Comparison of ENCODE assay signal across 1 cellular context in the genomic region with DNA sequence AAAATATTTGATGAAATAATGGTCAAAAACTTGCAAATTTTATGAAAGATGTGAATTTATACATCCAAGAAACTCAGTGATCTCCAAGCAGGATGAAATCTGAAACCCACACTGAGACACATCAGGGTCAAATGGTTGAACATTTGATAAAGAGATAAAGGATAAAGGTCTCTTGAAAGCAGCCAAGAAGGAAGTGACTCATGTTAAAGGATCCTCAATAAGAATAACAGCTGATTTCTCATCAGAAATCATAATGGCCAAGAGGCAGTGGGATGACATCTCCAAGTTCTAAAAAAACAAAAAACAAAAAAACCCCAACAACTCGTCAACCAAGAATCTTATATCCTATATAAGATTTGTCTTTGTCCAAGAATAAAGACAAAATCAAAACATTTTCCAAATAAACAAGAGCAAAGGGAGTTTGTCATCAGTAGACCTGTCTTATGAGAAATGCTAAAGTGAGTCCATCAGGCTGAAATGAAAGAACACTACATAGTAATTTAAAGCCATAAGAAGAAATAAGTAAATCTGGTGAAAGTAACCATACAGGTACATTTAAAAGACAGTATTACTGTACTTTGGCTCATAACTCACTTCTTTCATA.
A peak's percentile ranks its signal among the peaks of the same experiment; 100 is the strongest.
TF ChIP-seq lines count a peak whose summit lies in the region.

No MANE protein-coding gene starts in this region.

TF ChIP-seq in K562, 482 proteins besides CTCF, POLR2A, EP300 and RAD21 (continued from another document and continues in another):
- TF ChIP-seq KLF6 (CRISPR knock-in tag; IDR thresholded peaks at IDR 0.05; ENCODE audit: borderline replicate concordance) (no peak), DIDO1 (tag; IDR thresholded peaks at IDR 0.05; ENCODE audit: low read depth) (no peak), ZC3H4 (CRISPR knock-in tag; IDR thresholded peaks at IDR 0.05; ENCODE audit: borderline replicate concordance) (no peak), ZNF551 (CRISPR knock-in tag; IDR thresholded peaks at IDR 0.05) (no peak), SMARCA4 (IDR thresholded peaks at IDR 0.05) (peak; percentile 64; the same call in 1 of the 2 replicates), ZNF699 (CRISPR knock-in tag; IDR thresholded peaks at IDR 0.05; ENCODE audit: insufficient replicate concordance) (no peak), CBFA2T3 (IDR thresholded peaks at IDR 0.05) (0 out of 2 replicates have a peak, but pooled peaks have one; percentile 23), RBM34 (IDR thresholded peaks at IDR 0.05; ENCODE audit: borderline replicate concordance, insufficient read depth, low read length) (no peak), ZNF324 (CRISPR knock-in tag; IDR thresholded peaks at IDR 0.05) (no peak), ZNF311 (CRISPR knock-in tag; IDR thresholded peaks at IDR 0.05) (no peak), ZNF174 (CRISPR knock-in tag; IDR thresholded peaks at IDR 0.05) (no peak), CBFB (CRISPR knock-in tag; IDR thresholded peaks at IDR 0.05) (no peak), PYGO2 (tag; IDR thresholded peaks at IDR 0.05) (no peak), ETV6 (IDR thresholded peaks at IDR 0.05; ENCODE audit: borderline replicate concordance in 1 of 2, low read depth in 2 of 2, low read length in 1 of 2) (no peak), ETV6 (CRISPR knock-in tag; IDR thresholded peaks at IDR 0.05; ENCODE audit: borderline replicate concordance) (no peak), MBD2 (IDR thresholded peaks at IDR 0.05; ENCODE audit: borderline replicate concordance, low read depth) (no peak), ZNF140 (CRISPR knock-in tag; IDR thresholded peaks at IDR 0.05) (no peak), ZNF224 (CRISPR knock-in tag; IDR thresholded peaks at IDR 0.05) (no peak), PHF21A (IDR thresholded peaks at IDR 0.05; ENCODE audit: borderline replicate concordance, low read depth) (no peak), PHF20 (IDR thresholded peaks at IDR 0.05; ENCODE audit: partially characterized antibody) (no peak), ZNF77 (CRISPR knock-in tag; IDR thresholded peaks at IDR 0.05) (no peak), ZNF586 (CRISPR knock-in tag; conservative IDR thresholded peaks at IDR 0.05) (no peak), SP1 (CRISPR knock-in tag; IDR thresholded peaks at IDR 0.05) (no peak), MTA2 (IDR thresholded peaks at IDR 0.05; ENCODE audit: low read depth) (no peak), ZNF347 (CRISPR knock-in tag; IDR thresholded peaks at IDR 0.05; ENCODE audit: low read depth) (no peak), DMBX1 (CRISPR knock-in tag; IDR thresholded peaks at IDR 0.05; ENCODE audit: borderline replicate concordance) (no peak), ZFX (CRISPR knock-in tag; IDR thresholded peaks at IDR 0.05) (no peak), SREBF2 (CRISPR knock-in tag; IDR thresholded peaks at IDR 0.05) (no peak), CREM (IDR thresholded peaks at IDR 0.05; ENCODE audit: low read depth) (no peak), SMARCC2 (IDR thresholded peaks at IDR 0.05; ENCODE audit: low read depth) (no peak), CHD1 (IDR thresholded peaks at IDR 0.05; ENCODE audit: low read length) (no peak), MAFF (IDR thresholded peaks at IDR 0.05; ENCODE audit: low read length) (no peak), CCAR2 (IDR thresholded peaks at IDR 0.05; ENCODE audit: low read depth, low read length) (no peak), TAF9B (IDR thresholded peaks at IDR 0.05; ENCODE audit: partially characterized antibody) (no peak), BRD4 (IDR thresholded peaks at IDR 0.05) (no peak), LARP7 (IDR thresholded peaks at IDR 0.05) (no peak), JUNB (CRISPR knock-in tag; conservative IDR thresholded peaks at IDR 0.05) (no peak), SUPT5H (IDR thresholded peaks at IDR 0.05) (no peak), NCOA2 (IDR thresholded peaks at IDR 0.05; ENCODE audit: partially characterized antibody in 2 of 2) (no peak), FOSL1 (tag; conservative IDR thresholded peaks at IDR 0.05) (peak; percentile 93), BMI1 (IDR thresholded peaks at IDR 0.05; ENCODE audit: low read length) (no peak), KDM4B (IDR thresholded peaks at IDR 0.05; ENCODE audit: borderline replicate concordance in 2 of 2, low read depth in 1 of 2) (no peak), ZNF41 (CRISPR knock-in tag; conservative IDR thresholded peaks at IDR 0.05) (no peak), SIX5 (IDR thresholded peaks at IDR 0.05; ENCODE audit: borderline replicate concordance in 1 of 2, insufficient read depth in 1 of 2, low read depth in 1 of 2, low read length in 2 of 2) (no peak)
- TF ChIP-seq, protein P1, sequence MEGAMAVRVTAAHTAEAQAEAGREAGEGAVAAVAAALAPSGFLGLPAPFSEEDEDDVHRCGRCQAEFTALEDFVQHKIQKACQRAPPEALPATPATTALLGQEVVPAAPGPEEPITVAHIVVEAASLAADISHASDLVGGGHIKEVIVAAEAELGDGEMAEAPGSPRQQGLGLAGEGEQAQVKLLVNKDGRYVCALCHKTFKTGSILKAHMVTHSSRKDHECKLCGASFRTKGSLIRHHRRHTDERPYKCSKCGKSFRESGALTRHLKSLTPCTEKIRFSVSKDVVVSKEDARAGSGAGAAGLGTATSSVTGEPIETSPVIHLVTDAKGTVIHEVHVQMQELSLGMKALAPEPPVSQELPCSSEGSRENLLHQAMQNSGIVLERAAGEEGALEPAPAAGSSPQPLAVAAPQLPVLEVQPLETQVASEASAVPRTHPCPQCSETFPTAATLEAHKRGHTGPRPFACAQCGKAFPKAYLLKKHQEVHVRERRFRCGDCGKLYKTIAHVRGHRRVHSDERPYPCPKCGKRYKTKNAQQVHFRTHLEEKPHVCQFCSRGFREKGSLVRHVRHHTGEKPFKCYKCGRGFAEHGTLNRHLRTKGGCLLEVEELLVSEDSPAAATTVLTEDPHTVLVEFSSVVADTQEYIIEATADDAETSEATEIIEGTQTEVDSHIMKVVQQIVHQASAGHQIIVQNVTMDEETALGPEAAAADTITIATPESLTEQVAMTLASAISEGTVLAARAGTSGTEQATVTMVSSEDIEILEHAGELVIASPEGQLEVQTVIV (CRISPR knock-in tag; IDR thresholded peaks at IDR 0.05; ENCODE audit: borderline replicate concordance) = no peak
- TF ChIP-seq, protein P2, sequence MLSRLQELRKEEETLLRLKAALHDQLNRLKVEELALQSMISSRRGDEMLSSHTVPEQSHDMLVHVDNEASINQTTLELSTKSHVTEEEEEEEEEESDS (CRISPR knock-in tag; IDR thresholded peaks at IDR 0.05) = no peak
- TF ChIP-seq, protein P3, sequence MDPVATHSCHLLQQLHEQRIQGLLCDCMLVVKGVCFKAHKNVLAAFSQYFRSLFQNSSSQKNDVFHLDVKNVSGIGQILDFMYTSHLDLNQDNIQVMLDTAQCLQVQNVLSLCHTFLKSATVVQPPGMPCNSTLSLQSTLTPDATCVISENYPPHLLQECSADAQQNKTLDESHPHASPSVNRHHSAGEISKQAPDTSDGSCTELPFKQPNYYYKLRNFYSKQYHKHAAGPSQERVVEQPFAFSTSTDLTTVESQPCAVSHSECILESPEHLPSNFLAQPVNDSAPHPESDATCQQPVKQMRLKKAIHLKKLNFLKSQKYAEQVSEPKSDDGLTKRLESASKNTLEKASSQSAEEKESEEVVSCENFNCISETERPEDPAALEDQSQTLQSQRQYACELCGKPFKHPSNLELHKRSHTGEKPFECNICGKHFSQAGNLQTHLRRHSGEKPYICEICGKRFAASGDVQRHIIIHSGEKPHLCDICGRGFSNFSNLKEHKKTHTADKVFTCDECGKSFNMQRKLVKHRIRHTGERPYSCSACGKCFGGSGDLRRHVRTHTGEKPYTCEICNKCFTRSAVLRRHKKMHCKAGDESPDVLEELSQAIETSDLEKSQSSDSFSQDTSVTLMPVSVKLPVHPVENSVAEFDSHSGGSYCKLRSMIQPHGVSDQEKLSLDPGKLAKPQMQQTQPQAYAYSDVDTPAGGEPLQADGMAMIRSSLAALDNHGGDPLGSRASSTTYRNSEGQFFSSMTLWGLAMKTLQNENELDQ (CRISPR knock-in tag; IDR thresholded peaks at IDR 0.05; ENCODE audit: borderline replicate concordance) = no peak
- TF ChIP-seq, protein P4, sequence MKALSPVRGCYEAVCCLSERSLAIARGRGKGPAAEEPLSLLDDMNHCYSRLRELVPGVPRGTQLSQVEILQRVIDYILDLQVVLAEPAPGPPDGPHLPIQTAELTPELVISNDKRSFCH (CRISPR knock-in tag; IDR thresholded peaks at IDR 0.05) = no peak
- TF ChIP-seq, protein P4 (tag; IDR thresholded peaks at IDR 0.05) = no peak
- TF ChIP-seq, protein P5, sequence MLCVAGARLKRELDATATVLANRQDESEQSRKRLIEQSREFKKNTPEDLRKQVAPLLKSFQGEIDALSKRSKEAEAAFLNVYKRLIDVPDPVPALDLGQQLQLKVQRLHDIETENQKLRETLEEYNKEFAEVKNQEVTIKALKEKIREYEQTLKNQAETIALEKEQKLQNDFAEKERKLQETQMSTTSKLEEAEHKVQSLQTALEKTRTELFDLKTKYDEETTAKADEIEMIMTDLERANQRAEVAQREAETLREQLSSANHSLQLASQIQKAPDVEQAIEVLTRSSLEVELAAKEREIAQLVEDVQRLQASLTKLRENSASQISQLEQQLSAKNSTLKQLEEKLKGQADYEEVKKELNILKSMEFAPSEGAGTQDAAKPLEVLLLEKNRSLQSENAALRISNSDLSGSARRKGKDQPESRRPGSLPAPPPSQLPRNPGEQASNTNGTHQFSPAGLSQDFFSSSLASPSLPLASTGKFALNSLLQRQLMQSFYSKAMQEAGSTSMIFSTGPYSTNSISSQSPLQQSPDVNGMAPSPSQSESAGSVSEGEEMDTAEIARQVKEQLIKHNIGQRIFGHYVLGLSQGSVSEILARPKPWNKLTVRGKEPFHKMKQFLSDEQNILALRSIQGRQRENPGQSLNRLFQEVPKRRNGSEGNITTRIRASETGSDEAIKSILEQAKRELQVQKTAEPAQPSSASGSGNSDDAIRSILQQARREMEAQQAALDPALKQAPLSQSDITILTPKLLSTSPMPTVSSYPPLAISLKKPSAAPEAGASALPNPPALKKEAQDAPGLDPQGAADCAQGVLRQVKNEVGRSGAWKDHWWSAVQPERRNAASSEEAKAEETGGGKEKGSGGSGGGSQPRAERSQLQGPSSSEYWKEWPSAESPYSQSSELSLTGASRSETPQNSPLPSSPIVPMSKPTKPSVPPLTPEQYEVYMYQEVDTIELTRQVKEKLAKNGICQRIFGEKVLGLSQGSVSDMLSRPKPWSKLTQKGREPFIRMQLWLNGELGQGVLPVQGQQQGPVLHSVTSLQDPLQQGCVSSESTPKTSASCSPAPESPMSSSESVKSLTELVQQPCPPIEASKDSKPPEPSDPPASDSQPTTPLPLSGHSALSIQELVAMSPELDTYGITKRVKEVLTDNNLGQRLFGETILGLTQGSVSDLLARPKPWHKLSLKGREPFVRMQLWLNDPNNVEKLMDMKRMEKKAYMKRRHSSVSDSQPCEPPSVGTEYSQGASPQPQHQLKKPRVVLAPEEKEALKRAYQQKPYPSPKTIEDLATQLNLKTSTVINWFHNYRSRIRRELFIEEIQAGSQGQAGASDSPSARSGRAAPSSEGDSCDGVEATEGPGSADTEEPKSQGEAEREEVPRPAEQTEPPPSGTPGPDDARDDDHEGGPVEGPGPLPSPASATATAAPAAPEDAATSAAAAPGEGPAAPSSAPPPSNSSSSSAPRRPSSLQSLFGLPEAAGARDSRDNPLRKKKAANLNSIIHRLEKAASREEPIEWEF (CRISPR knock-in tag; IDR thresholded peaks at IDR 0.05) = no peak
- TF ChIP-seq, protein P6, sequence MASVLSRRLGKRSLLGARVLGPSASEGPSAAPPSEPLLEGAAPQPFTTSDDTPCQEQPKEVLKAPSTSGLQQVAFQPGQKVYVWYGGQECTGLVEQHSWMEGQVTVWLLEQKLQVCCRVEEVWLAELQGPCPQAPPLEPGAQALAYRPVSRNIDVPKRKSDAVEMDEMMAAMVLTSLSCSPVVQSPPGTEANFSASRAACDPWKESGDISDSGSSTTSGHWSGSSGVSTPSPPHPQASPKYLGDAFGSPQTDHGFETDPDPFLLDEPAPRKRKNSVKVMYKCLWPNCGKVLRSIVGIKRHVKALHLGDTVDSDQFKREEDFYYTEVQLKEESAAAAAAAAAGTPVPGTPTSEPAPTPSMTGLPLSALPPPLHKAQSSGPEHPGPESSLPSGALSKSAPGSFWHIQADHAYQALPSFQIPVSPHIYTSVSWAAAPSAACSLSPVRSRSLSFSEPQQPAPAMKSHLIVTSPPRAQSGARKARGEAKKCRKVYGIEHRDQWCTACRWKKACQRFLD (CRISPR knock-in tag; IDR thresholded peaks at IDR 0.05) = no peak
- TF ChIP-seq, protein P7, sequence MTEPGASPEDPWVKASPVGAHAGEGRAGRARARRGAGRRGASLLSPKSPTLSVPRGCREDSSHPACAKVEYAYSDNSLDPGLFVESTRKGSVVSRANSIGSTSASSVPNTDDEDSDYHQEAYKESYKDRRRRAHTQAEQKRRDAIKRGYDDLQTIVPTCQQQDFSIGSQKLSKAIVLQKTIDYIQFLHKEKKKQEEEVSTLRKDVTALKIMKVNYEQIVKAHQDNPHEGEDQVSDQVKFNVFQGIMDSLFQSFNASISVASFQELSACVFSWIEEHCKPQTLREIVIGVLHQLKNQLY (CRISPR knock-in tag; conservative IDR thresholded peaks at IDR 0.05) = no peak
- TF ChIP-seq, protein P8, sequence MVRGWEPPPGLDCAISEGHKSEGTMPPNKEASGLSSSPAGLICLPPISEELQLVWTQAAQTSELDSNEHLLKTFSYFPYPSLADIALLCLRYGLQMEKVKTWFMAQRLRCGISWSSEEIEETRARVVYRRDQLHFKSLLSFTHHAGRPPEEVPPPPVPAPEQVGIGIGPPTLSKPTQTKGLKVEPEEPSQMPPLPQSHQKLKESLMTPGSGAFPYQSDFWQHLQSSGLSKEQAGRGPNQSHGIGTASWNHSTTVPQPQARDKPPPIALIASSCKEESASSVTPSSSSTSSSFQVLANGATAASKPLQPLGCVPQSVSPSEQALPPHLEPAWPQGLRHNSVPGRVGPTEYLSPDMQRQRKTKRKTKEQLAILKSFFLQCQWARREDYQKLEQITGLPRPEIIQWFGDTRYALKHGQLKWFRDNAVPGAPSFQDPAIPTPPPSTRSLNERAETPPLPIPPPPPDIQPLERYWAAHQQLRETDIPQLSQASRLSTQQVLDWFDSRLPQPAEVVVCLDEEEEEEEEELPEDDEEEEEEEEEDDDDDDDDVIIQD (CRISPR knock-in tag; IDR thresholded peaks at IDR 0.05) = no peak
- TF ChIP-seq, protein P9, sequence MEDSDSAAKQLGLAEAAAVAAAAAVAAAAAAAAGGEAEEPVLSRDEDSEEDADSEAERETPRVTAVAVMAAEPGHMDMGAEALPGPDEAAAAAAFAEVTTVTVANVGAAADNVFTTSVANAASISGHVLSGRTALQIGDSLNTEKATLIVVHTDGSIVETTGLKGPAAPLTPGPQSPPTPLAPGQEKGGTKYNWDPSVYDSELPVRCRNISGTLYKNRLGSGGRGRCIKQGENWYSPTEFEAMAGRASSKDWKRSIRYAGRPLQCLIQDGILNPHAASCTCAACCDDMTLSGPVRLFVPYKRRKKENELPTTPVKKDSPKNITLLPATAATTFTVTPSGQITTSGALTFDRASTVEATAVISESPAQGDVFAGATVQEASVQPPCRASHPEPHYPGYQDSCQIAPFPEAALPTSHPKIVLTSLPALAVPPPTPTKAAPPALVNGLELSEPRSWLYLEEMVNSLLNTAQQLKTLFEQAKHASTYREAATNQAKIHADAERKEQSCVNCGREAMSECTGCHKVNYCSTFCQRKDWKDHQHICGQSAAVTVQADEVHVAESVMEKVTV (CRISPR knock-in tag; IDR thresholded peaks at IDR 0.05) = no peak
- TF ChIP-seq, protein P10, sequence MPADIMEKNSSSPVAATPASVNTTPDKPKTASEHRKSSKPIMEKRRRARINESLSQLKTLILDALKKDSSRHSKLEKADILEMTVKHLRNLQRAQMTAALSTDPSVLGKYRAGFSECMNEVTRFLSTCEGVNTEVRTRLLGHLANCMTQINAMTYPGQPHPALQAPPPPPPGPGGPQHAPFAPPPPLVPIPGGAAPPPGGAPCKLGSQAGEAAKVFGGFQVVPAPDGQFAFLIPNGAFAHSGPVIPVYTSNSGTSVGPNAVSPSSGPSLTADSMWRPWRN (IDR thresholded peaks at IDR 0.05; ENCODE audit: low read depth) = no peak
